In genomic region chr10:119221666-119222065, GRCh38 we compare ENCODE assay signal across 13 cellular contexts. TPM values are rescaled to one million over a fixed set of nuclear protein-coding genes. Genes with fewer than 3 reads are reported as not detected.
DNase-seq lines count a peak whose midpoint lies in the region; ATAC-seq, FAIRE-seq and TF ChIP-seq lines count a peak whose summit lies in the region.
"Had no signal": no experiment of that assay in that cellular context is flagged by ENCODE, and none has a peak within 500 bp of the region (broad histone marks: within the 10 kb centered on the region; RNA-seq: fewer than 3 reads in every experiment).

No MANE protein-coding gene starts in this region.

- SMC1A ChIA-PET in GM12878 (lab: Charles Lee; ENCODE audit: uncharacterized antibody, unreplicated experiment) = interaction anchor here (1.2 to 1.3 kb wide), 2 partner anchors 12 to 13 kb away, joined by 4 read pairs; no protein-coding TSS in a partner anchor

- TF ChIP-seq RAD21 in GM12878 (IDR thresholded peaks at IDR 0.05; ENCODE audit: insufficient read depth, low read depth, low read length) = no peak

- H3K9me3 ChIP-seq in GM12878 (replicated peaks; ENCODE audit: control insufficient read depth, insufficient read depth, low read length) (no peaks in the 10 kb centered on the region), muscle layer of colon (ENCODE audit: low read length) (no peaks in the 10 kb centered on the region), tibial artery (no peaks in the 10 kb centered on the region)

- CTCF ChIA-PET in GM12878 (lab: Yijun Ruan, JAX) = interaction anchor here (0.7 to 1.7 kb wide), 4 partner anchors 10 to 194 kb away, joined by 3 to 7 read pairs (median 3); no protein-coding TSS in a partner anchor

- H3K27ac Mint-ChIP-seq in activated naive CD4-positive, alpha-beta T cell treated with anti-CD3 and anti-CD28 coated beads, Interleukin-2, amount 50 U/mL, for 24 hours = peak overlapping the region; percentile 84

- no peak for TF ChIP-seq CTCF in GM12878 (IDR thresholded peaks at IDR 0.05 in 2 of 3, conservative IDR thresholded peaks at IDR 0.05 in 1 of 3; ENCODE audit: control insufficient read depth in 2 of 3, extremely low read depth in 1 of 3, insufficient read depth in 1 of 3, low read depth in 3 of 3, low read length in 3 of 3)
- no peak for TF ChIP-seq CTCF in tibial artery (IDR thresholded peaks at IDR 0.05)

- peak overlapping the region; percentile 77 for H3K4me3 Mint-ChIP-seq in activated naive CD4-positive, alpha-beta T cell treated with anti-CD3 and anti-CD28 coated beads, Interleukin-2, amount 50 U/mL, for 24 hours

- no peaks in the 10 kb centered on the region for H3K27me3 Mint-ChIP-seq in activated naive CD4-positive, alpha-beta T cell treated with anti-CD3 and anti-CD28 coated beads, Interleukin-2, amount 50 U/mL, for 24 hours

- no peaks in the 10 kb centered on the region for H4K20me1 ChIP-seq in GM12878 (ENCODE audit: control insufficient read depth, insufficient read depth)

- TF ChIP-seq EP300 in GM12878 (IDR thresholded peaks at IDR 0.05; ENCODE audit: borderline replicate concordance in 1 of 2, control insufficient read depth in 1 of 2, low read depth in 2 of 2, low read length in 2 of 2) = no peak

- 0 out of 2 replicates have a peak, but pooled peaks cover 2% of the 10 kb centered on the region for H3K4me1 ChIP-seq in GM12878 (ENCODE audit: control insufficient read depth, insufficient read depth, low read length)
- peaks cover 39% of the 10 kb centered on the region for H3K4me1 ChIP-seq in muscle layer of colon (ENCODE audit: insufficient read depth, low read length)
- H3K4me1 ChIP-seq in tibial artery = peaks cover 0 to 99% (median 84%) of the 10 kb centered on the region in 4 donors

- ATAC-seq in GM12878 (peak; percentile 44), GM18502 (IDR thresholded peaks at IDR 0.05; ENCODE audit: poor library complexity, unreplicated experiment) (no peak), GM21447 (IDR thresholded peaks at IDR 0.05; ENCODE audit: unreplicated experiment) (no peak)

- no peak overlapping the region for H2AFZ ChIP-seq in GM12878 (ENCODE audit: control insufficient read depth, low read depth, low read length)

- TF ChIP-seq POLR2A in GM12878 (IDR thresholded peaks at IDR 0.05; ENCODE audit: low read depth, low read length) = no peak

- H3K4me1 Mint-ChIP-seq in activated naive CD4-positive, alpha-beta T cell treated with anti-CD3 and anti-CD28 coated beads, Interleukin-2, amount 50 U/mL, for 24 hours = peaks cover 64% of the 10 kb centered on the region

- RAD21 ChIA-PET in GM12878 (lab: Charles Lee; ENCODE audit: unreplicated experiment) = interaction anchor here (1.3 to 1.6 kb wide), 2 partner anchors 14 to 47 kb away, joined by 3 to 5 read pairs; partner anchors contain the start of gene GRK5

- DNase-seq in activated naive CD4-positive, alpha-beta T cell treated with Interleukin-2 at 50 U/mL for 16 hours = no peak
- DNase-seq in GM12878 (ENCODE audit: low read depth, low spot score) (no peak), tibial artery (no peak), anterior cingulate cortex (lab: John Stamatoyannopoulos, UW) (no peak)
- DNase-seq: EL; NCI-H1092 treated with DMSO at 0.1 percent for 48 hours; NCI-H774; stimulated activated CD4-positive, alpha-beta T cell treated with anti-CD3 and anti-CD28 coated beads, Interleukin-2, amount 100 ng/mL, for 24 hours; substantia nigra had no signal

- H3K36me3 Mint-ChIP-seq in activated naive CD4-positive, alpha-beta T cell treated with anti-CD3 and anti-CD28 coated beads, Interleukin-2, amount 50 U/mL, for 24 hours = peaks cover 5% of the 10 kb centered on the region

- H3K9ac ChIP-seq in GM12878 (ENCODE audit: control insufficient read depth, insufficient read depth, low read length) = no peak overlapping the region
- no peak overlapping the region for H3K9ac ChIP-seq in muscle layer of colon (ENCODE audit: low read length)

- H3K27me3 ChIP-seq in GM12878 (replicated peaks in 1 of 2; ENCODE audit: control insufficient read depth in 2 of 2, insufficient read depth in 2 of 2, low read length in 1 of 2) (no peaks in the 10 kb centered on the region), muscle layer of colon (ENCODE audit: control insufficient read depth in 1 of 2, insufficient read depth in 2 of 2, low read length in 2 of 2) (no peaks in the 10 kb centered on the region), tibial artery (no peaks in the 10 kb centered on the region)

- no peak overlapping the region for H3K4me2 ChIP-seq in GM12878 (ENCODE audit: control insufficient read depth, insufficient read depth)

- H3K36me3 ChIP-seq in GM12878 (ENCODE audit: control insufficient read depth in 2 of 2, insufficient read depth in 2 of 2, low read length in 1 of 2) (no peaks in the 10 kb centered on the region), muscle layer of colon (ENCODE audit: insufficient read depth, low read length) (no peaks in the 10 kb centered on the region), tibial artery (no peaks in the 10 kb centered on the region)

- WGBS in GM12878 (ENCODE audit: insufficient coverage, insufficient replicate concordance, low lambda C conversion rate, missing lambda C conversion rate) = 42% methylated on average over 1 of the region's 1 CpG

- peaks cover 3% of the 10 kb centered on the region for H3K79me2 ChIP-seq in GM12878 (ENCODE audit: control insufficient read depth, insufficient read depth, low read length)

- FAIRE-seq in GM12878 (lab: Jason Lieb, UNC) = no peak

- no peaks in the 10 kb centered on the region for H3K9me3 Mint-ChIP-seq in activated naive CD4-positive, alpha-beta T cell treated with anti-CD3 and anti-CD28 coated beads, Interleukin-2, amount 50 U/mL, for 24 hours

- H3K27ac ChIP-seq in GM12878 (ENCODE audit: control insufficient read depth, insufficient read depth) (no peak overlapping the region), muscle layer of colon (ENCODE audit: low read depth, low read length) (peak overlapping the region; percentile 77), tibial artery (peak overlapping the region; percentile 80 to 85)

- BruUV-seq in GM12878 (replicated peaks; lab: Mats Ljungman, UMichigan) = no TSS peak

- in situ Hi-C loops in GM12878 (cut with MboI) = no loop called here

- intact Hi-C loops in GM12878 (cut with micrococcal nuclease; ENCODE audit: unreplicated experiment) (no loop called here), tibial artery (cut with DNase I; ENCODE audit: low total_unique reads) (no loop called here)

- POLR2A ChIA-PET in GM12878 (lab: Charles Lee) = no interaction called here

- no peak overlapping the region for H3K4me3 ChIP-seq in GM12878
- H3K4me3 ChIP-seq in muscle layer of colon (ENCODE audit: low read depth in 1 of 2, low read length in 2 of 2) = no peak overlapping the region
- H3K4me3 ChIP-seq in tibial artery = no peak overlapping the region

RNA-seq across cellular contexts. Expression of gene GRK5, which starts 14.3 kb away (rescaled TPM):
- total RNA-seq in GM12878 (2013; cell fraction: nucleolus; rRNA removed) = 11.5 and 12.2 TPM in 2 replicates
- 15.3 and 15.6 TPM in 2 replicates for total RNA-seq in GM12878 (2014; rRNA removed)
- total RNA-seq in GM12878 (2014; rRNA removed; fragmentation: Illumina TruSeq; extraction: Trizol) = 13.4 and 14.1 TPM in 2 replicates
- 20.7 and 21.4 TPM in 2 replicates for total RNA-seq in GM12878 (2021)
- polyA plus RNA-seq in GM12878 (2011; ENCODE audit: low read depth) = 7.6 TPM
- polyA plus RNA-seq in GM12878 (2011; rRNA removed) = 2.8 and 4.0 TPM in 2 replicates
- 3.7 and 3.9 TPM in 2 replicates for polyA plus RNA-seq in GM12878 (2011; cell fraction: cytosol; rRNA removed)
- polyA plus RNA-seq in GM12878 (2011; cell fraction: nucleus; rRNA removed) = 7.0 and 7.8 TPM in 2 replicates
- 13.7 and 16.7 TPM in 2 replicates for polyA plus RNA-seq in GM12878 (2012)
- polyA plus RNA-seq in GM12878 (2014; fragmentation: Illumina TruSeq; extraction: Trizol) = 21.3 and 22.1 TPM in 2 replicates
- under 1 TPM; 0.11 to 0.86 TPM for polyA plus RNA-seq in GM12878 (2014; fragmentation: Nextera tagmentation; extraction: Ambion mirVana)
- 13.4 and 13.9 TPM in 2 replicates for polyA plus RNA-seq in GM12878 (2014; rRNA removed)
- polyA plus RNA-seq in GM12878 (2016; fragmentation: Nextera tagmentation; extraction: Ambion mirVana) = 1 to 10 TPM; 5.7 to 6.7 TPM
- polyA minus RNA-seq in GM12878 (2011; rRNA and poly(A)+ RNA removed) = 2.6 and 3.5 TPM in 2 replicates
- polyA minus RNA-seq in GM12878 (2011; cell fraction: cytosol; rRNA and poly(A)+ RNA removed) = 1.3 and 1.9 TPM in 2 replicates
- polyA minus RNA-seq in GM12878 (2011; cell fraction: nucleus; rRNA and poly(A)+ RNA removed) = 2.4 and 3.3 TPM in 2 replicates

RNA-seq across cellular contexts. Expression of gene PRDX3, which starts 43.1 kb away (rescaled TPM):
- total RNA-seq in GM12878 (2013; cell fraction: nucleolus; rRNA removed) = 46.3 and 60.4 TPM in 2 replicates
- 334 and 363 TPM in 2 replicates for total RNA-seq in GM12878 (2014; rRNA removed)
- total RNA-seq in GM12878 (2014; rRNA removed; fragmentation: Illumina TruSeq; extraction: Trizol) = 240 and 248 TPM in 2 replicates
- total RNA-seq in GM12878 (2021) = 195 TPM in 2 replicates
- 110 TPM for polyA plus RNA-seq in GM12878 (2011; ENCODE audit: low read depth)
- 463 and 554 TPM in 2 replicates for polyA plus RNA-seq in GM12878 (2011; rRNA removed)
- 198 and 231 TPM in 2 replicates for polyA plus RNA-seq in GM12878 (2011; cell fraction: cytosol; rRNA removed)
- 171 and 180 TPM in 2 replicates for polyA plus RNA-seq in GM12878 (2011; cell fraction: nucleus; rRNA removed)
- polyA plus RNA-seq in GM12878 (2012) = 130 and 177 TPM in 2 replicates
- polyA plus RNA-seq in GM12878 (2014; fragmentation: Illumina TruSeq; extraction: Trizol) = 262 and 272 TPM in 2 replicates
- 1,000 to 10,000 TPM in 1 of 2 experiments, 100 to 1,000 TPM in 1; 827 to 1,431 TPM for polyA plus RNA-seq in GM12878 (2014; fragmentation: Nextera tagmentation; extraction: Ambion mirVana)
- 254 and 258 TPM in 2 replicates for polyA plus RNA-seq in GM12878 (2014; rRNA removed)
- 100 to 1,000 TPM; 631 to 689 TPM for polyA plus RNA-seq in GM12878 (2016; fragmentation: Nextera tagmentation; extraction: Ambion mirVana)
- 268 and 279 TPM in 2 replicates for polyA minus RNA-seq in GM12878 (2011; rRNA and poly(A)+ RNA removed)
- 55.9 and 72.6 TPM in 2 replicates for polyA minus RNA-seq in GM12878 (2011; cell fraction: cytosol; rRNA and poly(A)+ RNA removed)
- polyA minus RNA-seq in GM12878 (2011; cell fraction: nucleus; rRNA and poly(A)+ RNA removed) = 53.2 and 79.4 TPM in 2 replicates

RNA-seq across cellular contexts. Expression of gene SFXN4, which starts 56.2 kb away (rescaled TPM):
- 17.9 and 30.9 TPM in 2 replicates for total RNA-seq in GM12878 (2013; cell fraction: nucleolus; rRNA removed)
- 41.7 and 44.9 TPM in 2 replicates for total RNA-seq in GM12878 (2014; rRNA removed)
- total RNA-seq in GM12878 (2014; rRNA removed; fragmentation: Illumina TruSeq; extraction: Trizol) = 37.8 and 40.7 TPM in 2 replicates
- 39.7 and 45.3 TPM in 2 replicates for total RNA-seq in GM12878 (2021)
- 22.3 TPM for polyA plus RNA-seq in GM12878 (2011; ENCODE audit: low read depth)
- polyA plus RNA-seq in GM12878 (2011; rRNA removed) = 40.7 and 48.5 TPM in 2 replicates
- polyA plus RNA-seq in GM12878 (2011; cell fraction: cytosol; rRNA removed) = 31.6 and 32.4 TPM in 2 replicates
- 39.3 and 40.6 TPM in 2 replicates for polyA plus RNA-seq in GM12878 (2011; cell fraction: nucleus; rRNA removed)
- polyA plus RNA-seq in GM12878 (2012) = 21.5 and 27.6 TPM in 2 replicates
- polyA plus RNA-seq in GM12878 (2014; fragmentation: Illumina TruSeq; extraction: Trizol) = 45.9 and 81.1 TPM in 2 replicates
- 100 to 1,000 TPM in 1 of 2 experiments, 10 to 100 TPM in 1; 71.9 to 111 TPM for polyA plus RNA-seq in GM12878 (2014; fragmentation: Nextera tagmentation; extraction: Ambion mirVana)
- 51.8 and 54.4 TPM in 2 replicates for polyA plus RNA-seq in GM12878 (2014; rRNA removed)
- polyA plus RNA-seq in GM12878 (2016; fragmentation: Nextera tagmentation; extraction: Ambion mirVana) = 10 to 100 TPM; 58.1 to 61.2 TPM
- polyA minus RNA-seq in GM12878 (2011; rRNA and poly(A)+ RNA removed) = 22.2 and 24.2 TPM in 2 replicates
- polyA minus RNA-seq in GM12878 (2011; cell fraction: cytosol; rRNA and poly(A)+ RNA removed) = 10.5 and 13.4 TPM in 2 replicates
- polyA minus RNA-seq in GM12878 (2011; cell fraction: nucleus; rRNA and poly(A)+ RNA removed) = 7.7 and 16.3 TPM in 2 replicates
